Comparison of ENCODE assay signal across 8 cellular contexts in the genomic region with DNA sequence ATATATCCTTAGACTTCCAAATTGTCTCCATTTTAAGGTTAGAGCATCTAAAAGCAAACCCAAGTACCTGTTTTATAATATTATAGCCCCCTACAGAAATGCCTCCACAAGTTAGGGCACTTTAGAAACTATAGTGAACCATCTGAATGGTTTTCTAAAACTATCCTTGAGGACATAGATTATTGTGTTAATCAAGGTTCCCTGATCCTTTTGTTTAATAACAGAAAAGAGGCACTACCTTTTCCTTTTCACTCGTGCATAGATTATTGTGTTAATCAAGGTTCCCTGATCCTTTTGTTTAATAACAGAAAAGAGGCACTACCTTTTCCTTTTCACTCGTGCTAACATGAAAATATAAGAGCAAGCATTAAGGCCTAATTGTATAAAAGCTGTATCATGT.
DNase-seq lines count a peak whose midpoint lies in the region; ATAC-seq, FAIRE-seq and TF ChIP-seq lines count a peak whose summit lies in the region.
"Not testable (repeated sequence)": the region's sequence is repeated elsewhere in the genome, so short reads cannot be mapped to it uniquely, and the experiment has no call there.

No MANE protein-coding gene starts in this region.

- CTCF ChIA-PET in CD8-positive, alpha-beta memory T cell (lab: Charles Lee): interaction anchor here (1.0 to 1.4 kb wide), 2 partner anchors 131 to 316 kb away, joined by 3 to 4 read pairs; no protein-coding TSS in a partner anchor
- CTCF ChIA-PET in activated CD4-positive, alpha-beta memory T cell treated with anti-CD3 and anti-CD28 coated beads, Interleukin-2, amount 10 ng/mL, durations not matched to agents 7 days and 5 days (lab: Charles Lee): interaction anchor here (0.7 to 2.2 kb wide), 4 partner anchors 23 to 316 kb away, joined by 3 to 6 read pairs (median 4); no protein-coding TSS in a partner anchor

- H3K4me1 Mint-ChIP-seq in CD8-positive, alpha-beta memory T cell: peaks cover 65 to 73% (median 67%) of the 10 kb centered on the region in 3 donors
- peaks cover 57 to 58% of the 10 kb centered on the region in 2 experiments for H3K4me1 Mint-ChIP-seq in H9
- peaks cover 38% of the 10 kb centered on the region for H3K4me1 Mint-ChIP-seq in activated CD4-positive, alpha-beta memory T cell treated with anti-CD3 and anti-CD28 coated beads, Interleukin-2, amount 10 ng/mL, durations not matched to agents 7 days and 5 days
- peaks cover 35 to 62% of the 10 kb centered on the region in 2 donors for H3K4me1 Mint-ChIP-seq in effector memory CD8-positive, alpha-beta T cell (ENCODE audit: low read depth in 2 of 2)

- not testable (repeated sequence) for H3K18ac ChIP-seq in H9 (ENCODE audit: insufficient read length, low read depth, low read length)

- H4K8ac ChIP-seq in H9 (replicated peaks; ENCODE audit: insufficient read length, low read depth, low read length): not testable (repeated sequence)

- not testable (repeated sequence) for H3K14ac ChIP-seq in H9 (ENCODE audit: insufficient read depth, low read length)

- TF ChIP-seq CTCF in H9 (conservative IDR thresholded peaks at IDR 0.05); left ventricle myocardium inferior (IDR thresholded peaks at IDR 0.05; ENCODE audit: borderline replicate concordance); lower lobe of right lung (IDR thresholded peaks at IDR 0.05); pancreas (IDR thresholded peaks at IDR 0.05); upper lobe of right lung (IDR thresholded peaks at IDR 0.05): not testable (repeated sequence)

- H3K9ac ChIP-seq in H9 (ENCODE audit: extremely low read depth, insufficient read length, low read length): not testable (repeated sequence)

- H3K27ac Mint-ChIP-seq in CD8-positive, alpha-beta memory T cell: peak overlapping the region; percentile 92 to 99 (median 98)
- H3K27ac Mint-ChIP-seq in H9: not testable (repeated sequence)
- peak overlapping the region; percentile 96 for H3K27ac Mint-ChIP-seq in activated CD4-positive, alpha-beta memory T cell treated with anti-CD3 and anti-CD28 coated beads, Interleukin-2, amount 10 ng/mL, durations not matched to agents 7 days and 5 days
- peak overlapping the region; percentile 97 to 98 for H3K27ac Mint-ChIP-seq in effector memory CD8-positive, alpha-beta T cell

- not testable (repeated sequence) for H4K5ac ChIP-seq in H9 (ENCODE audit: insufficient read length, low read depth, low read length)

- H2BK20ac ChIP-seq in H9 (ENCODE audit: low read depth, low read length, poor library complexity, severe bottlenecking): not testable (repeated sequence)

- H2BK120ac ChIP-seq in H9 (ENCODE audit: low read depth, low read length, poor library complexity, severe bottlenecking): not testable (repeated sequence)

- H3K4me3 Mint-ChIP-seq in CD8-positive, alpha-beta memory T cell; activated CD4-positive, alpha-beta memory T cell treated with anti-CD3 and anti-CD28 coated beads, Interleukin-2, amount 10 ng/mL, durations not matched to agents 7 days and 5 days; effector memory CD8-positive, alpha-beta T cell: not testable (repeated sequence)
- H3K4me3 Mint-ChIP-seq in H9: peak overlapping the region; percentile 27 to 35; a peak in 3 of 5 replicates

- not testable (repeated sequence) for H3K9me3 ChIP-seq in CD8-positive, alpha-beta memory T cell (ENCODE audit: low read length); H9 (ENCODE audit: control insufficient read depth, low read depth, low read length); left ventricle myocardium inferior (replicated peaks); lower lobe of right lung; pancreas; upper lobe of right lung

- H3K79me2 ChIP-seq in H9 (ENCODE audit: insufficient read depth, low read length): not testable (repeated sequence)

- H3K9me3 Mint-ChIP-seq in CD8-positive, alpha-beta memory T cell: peaks cover 5 to 13% (median 9%) of the 10 kb centered on the region in 5 donors
- H3K9me3 Mint-ChIP-seq in H9: peaks cover 15 to 17% of the 10 kb centered on the region in 2 experiments; a peak in 4 of 5 replicates
- H3K9me3 Mint-ChIP-seq in activated CD4-positive, alpha-beta memory T cell treated with anti-CD3 and anti-CD28 coated beads, Interleukin-2, amount 10 ng/mL, durations not matched to agents 7 days and 5 days; effector memory CD8-positive, alpha-beta T cell: not testable (repeated sequence)

- not testable (repeated sequence) for H3K36me3 ChIP-seq in CD8-positive, alpha-beta memory T cell (ENCODE audit: insufficient read depth, low read length); left ventricle myocardium inferior; lower lobe of right lung; pancreas; upper lobe of right lung

- H4K20me1 ChIP-seq in H9 (ENCODE audit: control insufficient read depth, insufficient read depth, insufficient read length): not testable (repeated sequence)

- H3K27me3 ChIP-seq in CD8-positive, alpha-beta memory T cell (ENCODE audit: insufficient read depth, low read length, poor library complexity, severe bottlenecking); H9 (ENCODE audit: insufficient read depth, low read length); left ventricle myocardium inferior (ENCODE audit: low read depth); lower lobe of right lung (ENCODE audit: low read depth); pancreas; upper lobe of right lung: not testable (repeated sequence)

- H3K4me3 ChIP-seq in CD8-positive, alpha-beta memory T cell (ENCODE audit: low read length); left ventricle myocardium inferior; lower lobe of right lung; pancreas; upper lobe of right lung: not testable (repeated sequence)

- H3K23ac ChIP-seq in H9 (ENCODE audit: insufficient read length, low read depth, low read length): not testable (repeated sequence)

- intact Hi-C loops in left ventricle myocardium inferior (cut with micrococcal nuclease); lower lobe of right lung (cut with DNase I); pancreas (cut with DNase I); upper lobe of right lung (cut with DNase I): not testable (repeated sequence)

- H4K91ac ChIP-seq in H9 (ENCODE audit: insufficient read length, low read depth, low read length): not testable (repeated sequence)

- not testable (repeated sequence) for H2AFZ ChIP-seq in H9 (ENCODE audit: low read length)

- H2BK12ac ChIP-seq in H9 (ENCODE audit: insufficient read length, low read depth, low read length): not testable (repeated sequence)

- H3K36me3 Mint-ChIP-seq in CD8-positive, alpha-beta memory T cell: peaks cover 5 to 66% (median 9%) of the 10 kb centered on the region in 3 donors
- peaks cover 12 to 28% (median 20%) of the 10 kb centered on the region in 3 experiments for H3K36me3 Mint-ChIP-seq in H9 (ENCODE audit: insufficient read depth in 1 of 3, low read depth in 3 of 3)
- peaks cover 36% of the 10 kb centered on the region for H3K36me3 Mint-ChIP-seq in activated CD4-positive, alpha-beta memory T cell treated with anti-CD3 and anti-CD28 coated beads, Interleukin-2, amount 10 ng/mL, durations not matched to agents 7 days and 5 days (ENCODE audit: low read depth)
- H3K36me3 Mint-ChIP-seq in effector memory CD8-positive, alpha-beta T cell (ENCODE audit: insufficient read depth): peaks cover 13% of the 10 kb centered on the region

- H3T11ph ChIP-seq in H9 (ENCODE audit: low read length): not testable (repeated sequence)

- DNase-seq in CD8-positive, alpha-beta memory T cell; H9; activated CD4-positive, alpha-beta memory T cell treated with anti-CD3 and anti-CD28 coated beads, Interleukin-2, amount 10 ng/mL, durations not matched to agents 7 days and 5 days; effector memory CD8-positive, alpha-beta T cell; left ventricle myocardium inferior; lower lobe of right lung; pancreas; upper lobe of right lung: not testable (repeated sequence)

- not testable (repeated sequence) for H3K27me3 Mint-ChIP-seq in CD8-positive, alpha-beta memory T cell; activated CD4-positive, alpha-beta memory T cell treated with anti-CD3 and anti-CD28 coated beads, Interleukin-2, amount 10 ng/mL, durations not matched to agents 7 days and 5 days; effector memory CD8-positive, alpha-beta T cell
- H3K27me3 Mint-ChIP-seq in H9 (ENCODE audit: low read depth): peaks cover 38% of the 10 kb centered on the region

- POLR2A ChIA-PET in CD8-positive, alpha-beta memory T cell (lab: Charles Lee): interaction anchor here (0.6 to 3.1 kb wide), 3 partner anchors 23 to 192 kb away, joined by 3 to 12 read pairs (median 4); a partner anchor contains a TSS
- POLR2A ChIA-PET in activated CD4-positive, alpha-beta memory T cell treated with anti-CD3 and anti-CD28 coated beads, Interleukin-2, amount 10 ng/mL, durations not matched to agents 7 days and 5 days (lab: Charles Lee): interaction anchor here (1.2 to 1.7 kb wide), 3 partner anchors 90 to 316 kb away, joined by 4 to 5 read pairs (median 5); a partner anchor contains a TSS

- not testable (repeated sequence) for H3K56ac ChIP-seq in H9 (ENCODE audit: insufficient read length, low read depth, low read length)

- not testable (repeated sequence) for H3K4me2 ChIP-seq in H9 (ENCODE audit: insufficient read depth, insufficient read length, low read length)

- not testable (repeated sequence) for H2BK5ac ChIP-seq in H9 (ENCODE audit: insufficient read length, low read length)

- FAIRE-seq in pancreas (lab: Jason Lieb, UNC): peak; percentile 9

- H3K23me2 ChIP-seq in H9 (ENCODE audit: insufficient read length, low read depth, low read length, poor library complexity, severe bottlenecking): not testable (repeated sequence)

- not testable (repeated sequence) for H3K79me1 ChIP-seq in H9 (ENCODE audit: insufficient read depth, low read depth, low read length, poor library complexity, severe bottlenecking)

- not testable (repeated sequence) for H3K4ac ChIP-seq in H9 (ENCODE audit: low read depth, low read length)

- peaks cover 44% of the 10 kb centered on the region for H3K4me1 ChIP-seq in CD8-positive, alpha-beta memory T cell (ENCODE audit: insufficient read depth, low read length)
- H3K4me1 ChIP-seq in H9 (ENCODE audit: insufficient read depth, low read length): peaks cover 11% of the 10 kb centered on the region
- peaks cover 17% of the 10 kb centered on the region for H3K4me1 ChIP-seq in left ventricle myocardium inferior
- H3K4me1 ChIP-seq in lower lobe of right lung, pancreas, upper lobe of right lung: not testable (repeated sequence)

- WGBS in H9 (ENCODE audit: extremely low coverage, insufficient read length, low lambda C conversion rate): no CpG with 5 or more reads among the region's 2 CpGs
- 48 to 51% methylated on average over 2 of the region's 2 CpGs for WGBS in pancreas, 2 donors

- ATAC-seq in effector memory CD8-positive, alpha-beta T cell (replicated peaks); lower lobe of right lung; pancreas; upper lobe of right lung: not testable (repeated sequence)

- peak overlapping the region; percentile 83 for H3K27ac ChIP-seq in CD8-positive, alpha-beta memory T cell (ENCODE audit: low read depth, low read length)
- not testable (repeated sequence) for H3K27ac ChIP-seq in H9 (ENCODE audit: insufficient read length, low read depth, low read length); pancreas
- H3K27ac ChIP-seq in left ventricle myocardium inferior (replicated peaks) (peak overlapping the region; percentile 59), lower lobe of right lung (peak overlapping the region; percentile 28), upper lobe of right lung (peak overlapping the region; percentile 11)

- H2AK5ac ChIP-seq in H9 (ENCODE audit: insufficient read length, low read length): not testable (repeated sequence)

- H2BK15ac ChIP-seq in H9 (ENCODE audit: low read depth, low read length): not testable (repeated sequence)
